ENCODE assay signal across 22 cellular contexts in genomic region chr15:47844437-47844836, GRCh38.
"Had no signal": no experiment of that assay in that cellular context is flagged by ENCODE, and none has a peak within 500 bp of the region (broad histone marks: within the 10 kb centered on the region; RNA-seq: fewer than 3 reads in every experiment).

No MANE protein-coding gene starts in this region.

- H3K27me3 ChIP-seq: colonic mucosa, esophagus muscularis mucosa, foreskin keratinocyte, gastroesophageal sphincter, heart left ventricle, sigmoid colon, spleen, suprapubic skin, thyroid gland, vagina had no signal

- DNase-seq: colonic mucosa; effector memory CD4-positive, alpha-beta T cell; foreskin keratinocyte; heart left ventricle; hippocampal formation; left ventricle myocardium superior; lower lobe of right lung; naive thymus-derived CD8-positive, alpha-beta T cell; nephron progenitor cell; nucleus accumbens; right cardiac atrium; sigmoid colon; spleen; stimulated activated CD4-positive, alpha-beta T cell treated with anti-CD3 and anti-CD28 coated beads, Interleukin-2, amount 100 ng/mL, for 48 hours; stimulated activated naive B cell treated with anti-CD40 and anti-IgM and Interleukin-4, amounts not matched to agents 10 μg/mL and 1 μg/mL and 100 μg/mL, for 72 hours; thyroid gland; trophoblast cell had no signal

- H3K36me3 ChIP-seq: colonic mucosa, esophagus muscularis mucosa, gastroesophageal sphincter, heart left ventricle, lower lobe of right lung, prostate gland, sigmoid colon, spleen, suprapubic skin, thyroid gland, vagina had no signal

- ATAC-seq: foreskin keratinocyte; gastroesophageal sphincter; heart left ventricle; left ventricle myocardium superior; lower lobe of right lung; naive thymus-derived CD8-positive, alpha-beta T cell; right cardiac atrium; stimulated activated naive B cell treated with anti-CD40 and anti-IgM and Interleukin-4, amounts not matched to agents 10 μg/mL and 1 μg/mL and 100 μg/mL, for 72 hours had no signal

- H3K4me1 ChIP-seq: colonic mucosa, esophagus muscularis mucosa, foreskin keratinocyte, gastroesophageal sphincter, lower lobe of right lung, prostate gland, sigmoid colon, spleen, suprapubic skin, thyroid gland, vagina had no signal

- H3K9me3 ChIP-seq: colonic mucosa, esophagus muscularis mucosa, gastroesophageal sphincter, heart left ventricle, lower lobe of right lung, prostate gland, sigmoid colon, spleen, suprapubic skin, thyroid gland, vagina had no signal

- H3K4me3 ChIP-seq: colonic mucosa, esophagus muscularis mucosa, gastroesophageal sphincter, heart left ventricle, lower lobe of right lung, prostate gland, sigmoid colon, spleen, suprapubic skin, thyroid gland, vagina had no signal

- H3K27ac ChIP-seq: colonic mucosa, esophagus muscularis mucosa, foreskin keratinocyte, gastroesophageal sphincter, heart left ventricle, lower lobe of right lung, prostate gland, sigmoid colon, spleen, suprapubic skin, thyroid gland, vagina had no signal
